In genomic region chr11:65119670-65119995, GRCh38 we compare ENCODE assay signal across 1 cellular context.
TF ChIP-seq lines count a peak whose summit lies in the region.

No MANE protein-coding gene starts in this region.

TF ChIP-seq in GM23338, 12 proteins besides CTCF, POLR2A, EP300 and RAD21:
- no peak for TF ChIP-seq ZNF114 (CRISPR knock-in tag; IDR thresholded peaks at IDR 0.05)
- no peak for TF ChIP-seq STAT1 (IDR thresholded peaks at IDR 0.05; ENCODE audit: unreplicated experiment)
- TF ChIP-seq REST (IDR thresholded peaks at IDR 0.05; ENCODE audit: unreplicated experiment), result no peak
- TF ChIP-seq EZH2phosphoT487 (IDR thresholded peaks at IDR 0.05; ENCODE audit: unreplicated experiment), result no peak
- TF ChIP-seq NANOG (IDR thresholded peaks at IDR 0.05; ENCODE audit: borderline replicate concordance), result no peak
- TF ChIP-seq EZH2 (IDR thresholded peaks at IDR 0.05; ENCODE audit: low read depth, unreplicated experiment), result no peak
- TF ChIP-seq CREB1 (CRISPR knock-in tag; IDR thresholded peaks at IDR 0.05; ENCODE audit: low read depth), result no peak
- no peak for TF ChIP-seq ZNF331 (CRISPR knock-in tag; IDR thresholded peaks at IDR 0.05; ENCODE audit: low read depth)
- TF ChIP-seq ZNF462 (CRISPR knock-in tag; IDR thresholded peaks at IDR 0.05), result no peak
- TF ChIP-seq JUNB (IDR thresholded peaks at IDR 0.05; ENCODE audit: unreplicated experiment), result no peak
